ENCODE assay signal across 1 cellular context in the genomic region with DNA sequence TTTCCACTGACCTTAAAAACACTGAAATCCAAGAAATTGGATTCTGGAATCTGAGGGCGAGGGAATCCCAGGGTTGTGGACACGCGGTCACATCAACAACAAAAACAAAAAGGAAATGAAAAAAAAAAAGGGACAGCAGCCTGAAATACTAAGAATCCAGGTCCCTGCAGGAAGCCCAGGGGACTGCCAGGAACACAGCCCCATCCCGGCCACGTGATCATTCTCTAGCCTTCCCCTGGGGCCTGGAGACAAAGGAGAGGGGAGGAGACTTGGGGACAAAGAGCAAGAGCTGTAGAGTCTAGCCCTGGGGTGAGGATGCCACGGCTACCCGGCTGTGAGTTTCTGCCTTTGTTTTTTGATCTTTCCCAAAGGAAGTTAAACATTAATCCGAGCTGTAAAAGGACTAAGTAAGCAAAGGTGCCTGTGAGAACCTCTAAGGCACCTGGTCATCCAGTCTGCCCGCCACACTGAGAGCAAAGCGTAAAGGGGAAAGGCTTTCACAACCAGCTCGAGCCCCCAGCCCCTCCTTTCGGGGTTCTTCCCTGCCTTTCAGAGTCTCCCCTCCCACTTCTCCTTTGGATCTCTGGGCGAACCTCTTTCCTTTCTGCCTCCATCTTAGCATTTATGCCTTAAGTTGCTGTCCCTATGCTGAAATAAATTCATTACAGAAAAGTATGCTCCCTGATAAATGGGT.
TF ChIP-seq lines count a peak whose summit lies in the region.

No MANE protein-coding gene starts in this region.

TF ChIP-seq in HEK293, 187 proteins besides CTCF, POLR2A, EP300 and RAD21 (continued from another document):
- TF ChIP-seq ZBTB20 (tag by site-specific recombination; IDR thresholded peaks at IDR 0.05) = peak; percentile 84
- TF ChIP-seq, protein P1, sequence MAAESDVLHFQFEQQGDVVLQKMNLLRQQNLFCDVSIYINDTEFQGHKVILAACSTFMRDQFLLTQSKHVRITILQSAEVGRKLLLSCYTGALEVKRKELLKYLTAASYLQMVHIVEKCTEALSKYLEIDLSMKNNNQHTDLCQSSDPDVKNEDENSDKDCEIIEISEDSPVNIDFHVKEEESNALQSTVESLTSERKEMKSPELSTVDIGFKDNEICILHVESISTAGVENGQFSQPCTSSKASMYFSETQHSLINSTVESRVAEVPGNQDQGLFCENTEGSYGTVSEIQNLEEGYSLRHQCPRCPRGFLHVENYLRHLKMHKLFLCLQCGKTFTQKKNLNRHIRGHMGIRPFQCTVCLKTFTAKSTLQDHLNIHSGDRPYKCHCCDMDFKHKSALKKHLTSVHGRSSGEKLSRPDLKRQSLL (tag by site-specific recombination; IDR thresholded peaks at IDR 0.05) = no peak
- TF ChIP-seq, protein P2, sequence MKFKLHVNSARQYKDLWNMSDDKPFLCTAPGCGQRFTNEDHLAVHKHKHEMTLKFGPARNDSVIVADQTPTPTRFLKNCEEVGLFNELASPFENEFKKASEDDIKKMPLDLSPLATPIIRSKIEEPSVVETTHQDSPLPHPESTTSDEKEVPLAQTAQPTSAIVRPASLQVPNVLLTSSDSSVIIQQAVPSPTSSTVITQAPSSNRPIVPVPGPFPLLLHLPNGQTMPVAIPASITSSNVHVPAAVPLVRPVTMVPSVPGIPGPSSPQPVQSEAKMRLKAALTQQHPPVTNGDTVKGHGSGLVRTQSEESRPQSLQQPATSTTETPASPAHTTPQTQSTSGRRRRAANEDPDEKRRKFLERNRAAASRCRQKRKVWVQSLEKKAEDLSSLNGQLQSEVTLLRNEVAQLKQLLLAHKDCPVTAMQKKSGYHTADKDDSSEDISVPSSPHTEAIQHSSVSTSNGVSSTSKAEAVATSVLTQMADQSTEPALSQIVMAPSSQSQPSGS (tag by site-specific recombination; IDR thresholded peaks at IDR 0.05; ENCODE audit: low read depth) = no peak
- peak; percentile 69 for TF ChIP-seq PATZ1 (tag by site-specific recombination; IDR thresholded peaks at IDR 0.05)
- 0 out of 2 replicates have a peak, but pooled peaks have one; percentile 27 for TF ChIP-seq TCF7L2 (IDR thresholded peaks at IDR 0.05; ENCODE audit: borderline replicate concordance, low read depth, low read length)
- TF ChIP-seq ZNF394 (tag by site-specific recombination; IDR thresholded peaks at IDR 0.05; ENCODE audit: borderline replicate concordance) = no peak
- TF ChIP-seq ZNF266 (tag by site-specific recombination; IDR thresholded peaks at IDR 0.05; ENCODE audit: low read depth) = no peak
- no peak for TF ChIP-seq ZSCAN18 (tag by site-specific recombination; IDR thresholded peaks at IDR 0.05)
- no peak for TF ChIP-seq ZNF404 (tag by site-specific recombination; IDR thresholded peaks at IDR 0.05)
- no peak for TF ChIP-seq MEIS1 (CRISPR knock-in tag; IDR thresholded peaks at IDR 0.05; ENCODE audit: borderline replicate concordance)
- TF ChIP-seq ZNF777 (tag by site-specific recombination; IDR thresholded peaks at IDR 0.05; ENCODE audit: borderline replicate concordance) = no peak
- TF ChIP-seq IKZF3 (tag by site-specific recombination; IDR thresholded peaks at IDR 0.05) = peak; percentile 96
- TF ChIP-seq GLI4 (tag by site-specific recombination; IDR thresholded peaks at IDR 0.05) = no peak
- no peak for TF ChIP-seq ZNF596 (tag by site-specific recombination; IDR thresholded peaks at IDR 0.05)
- TF ChIP-seq ZNF391 (tag by site-specific recombination; IDR thresholded peaks at IDR 0.05; ENCODE audit: borderline replicate concordance, low read depth) = no peak; the same call in 1 of the 2 replicates
- no peak for TF ChIP-seq ZNF600 (tag by site-specific recombination; IDR thresholded peaks at IDR 0.05)
- TF ChIP-seq, protein P3, sequence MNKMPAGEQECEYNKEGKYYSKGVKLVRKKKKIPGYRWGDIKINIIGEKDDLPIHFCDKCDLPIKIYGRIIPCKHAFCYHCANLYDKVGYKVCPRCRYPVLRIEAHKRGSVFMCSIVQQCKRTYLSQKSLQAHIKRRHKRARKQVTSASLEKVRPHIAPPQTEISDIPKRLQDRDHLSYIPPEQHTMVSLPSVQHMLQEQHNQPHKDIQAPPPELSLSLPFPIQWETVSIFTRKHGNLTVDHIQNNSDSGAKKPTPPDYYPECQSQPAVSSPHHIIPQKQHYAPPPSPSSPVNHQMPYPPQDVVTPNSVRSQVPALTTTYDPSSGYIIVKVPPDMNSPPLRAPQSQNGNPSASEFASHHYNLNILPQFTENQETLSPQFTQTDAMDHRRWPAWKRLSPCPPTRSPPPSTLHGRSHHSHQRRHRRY (tag by site-specific recombination; IDR thresholded peaks at IDR 0.05) = no peak
- TF ChIP-seq YY1 (tag by site-specific recombination; IDR thresholded peaks at IDR 0.05) = no peak
- no peak for TF ChIP-seq OVOL3 (tag by site-specific recombination; IDR thresholded peaks at IDR 0.05)
- no peak for TF ChIP-seq YY2 (tag by site-specific recombination; IDR thresholded peaks at IDR 0.05)
- TF ChIP-seq ZNF621 (tag by site-specific recombination; IDR thresholded peaks at IDR 0.05) = no peak
- no peak for TF ChIP-seq ZNF558 (tag by site-specific recombination; IDR thresholded peaks at IDR 0.05)
- no peak for TF ChIP-seq ZNF274 (IDR thresholded peaks at IDR 0.05; ENCODE audit: low read length)
- no peak for TF ChIP-seq ZNF274 (tag by site-specific recombination; IDR thresholded peaks at IDR 0.05; ENCODE audit: borderline replicate concordance)
- no peak; the same call in 1 of the 2 replicates for TF ChIP-seq PRDM10 (tag by site-specific recombination; IDR thresholded peaks at IDR 0.05)
- TF ChIP-seq ZNF707 (tag by site-specific recombination; IDR thresholded peaks at IDR 0.05) = no peak
- TF ChIP-seq ZNF701 (tag by site-specific recombination; IDR thresholded peaks at IDR 0.05) = no peak
- TF ChIP-seq ZNF544 (tag by site-specific recombination; IDR thresholded peaks at IDR 0.05) = no peak
- no peak for TF ChIP-seq ZNF501 (tag by site-specific recombination; IDR thresholded peaks at IDR 0.05)
- TF ChIP-seq HOXA7 (CRISPR knock-in tag; IDR thresholded peaks at IDR 0.05; ENCODE audit: borderline replicate concordance) = no peak
- no peak; the same call in 1 of the 2 replicates for TF ChIP-seq ZNF449 (tag by site-specific recombination; IDR thresholded peaks at IDR 0.05)
- no peak for TF ChIP-seq ZNF488 (tag by site-specific recombination; IDR thresholded peaks at IDR 0.05)
- no peak for TF ChIP-seq ZNF2 (tag by site-specific recombination; IDR thresholded peaks at IDR 0.05)
- TF ChIP-seq, protein P4, sequence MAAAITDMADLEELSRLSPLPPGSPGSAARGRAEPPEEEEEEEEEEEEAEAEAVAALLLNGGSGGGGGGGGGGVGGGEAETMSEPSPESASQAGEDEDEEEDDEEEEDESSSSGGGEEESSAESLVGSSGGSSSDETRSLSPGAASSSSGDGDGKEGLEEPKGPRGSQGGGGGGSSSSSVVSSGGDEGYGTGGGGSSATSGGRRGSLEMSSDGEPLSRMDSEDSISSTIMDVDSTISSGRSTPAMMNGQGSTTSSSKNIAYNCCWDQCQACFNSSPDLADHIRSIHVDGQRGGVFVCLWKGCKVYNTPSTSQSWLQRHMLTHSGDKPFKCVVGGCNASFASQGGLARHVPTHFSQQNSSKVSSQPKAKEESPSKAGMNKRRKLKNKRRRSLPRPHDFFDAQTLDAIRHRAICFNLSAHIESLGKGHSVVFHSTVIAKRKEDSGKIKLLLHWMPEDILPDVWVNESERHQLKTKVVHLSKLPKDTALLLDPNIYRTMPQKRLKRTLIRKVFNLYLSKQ (tag by site-specific recombination; IDR thresholded peaks at IDR 0.05; ENCODE audit: borderline replicate concordance) = no peak
- no peak for TF ChIP-seq ZBTB8A (tag by site-specific recombination; IDR thresholded peaks at IDR 0.05)
- TF ChIP-seq ZNF423 (tag by site-specific recombination; IDR thresholded peaks at IDR 0.05) = peak; percentile 84
- TF ChIP-seq GLI2 (tag by site-specific recombination; IDR thresholded peaks at IDR 0.05; ENCODE audit: borderline replicate concordance, low read depth) = no peak
- TF ChIP-seq OSR2 (tag by site-specific recombination; IDR thresholded peaks at IDR 0.05) = no peak
- no peak for TF ChIP-seq ZFP3 (tag by site-specific recombination; IDR thresholded peaks at IDR 0.05; ENCODE audit: low read depth)
- no peak for TF ChIP-seq ZNF23 (tag by site-specific recombination; IDR thresholded peaks at IDR 0.05; ENCODE audit: borderline replicate concordance)
- TF ChIP-seq ZNF114 (tag by site-specific recombination; IDR thresholded peaks at IDR 0.05) = no peak
- TF ChIP-seq GFI1B (tag by site-specific recombination; IDR thresholded peaks at IDR 0.05) = no peak
- no peak for TF ChIP-seq ZSCAN30 (tag by site-specific recombination; IDR thresholded peaks at IDR 0.05)
TF ChIP-seq in HEK293: peak in this region for 21.
